15 cellular contexts compared by ENCODE assay signal in genomic region chr17:3803308-3803640, GRCh38. TPM values are rescaled to one million over a fixed set of nuclear protein-coding genes. Genes with fewer than 3 reads are reported as not detected.
DNase-seq lines count a peak whose midpoint lies in the region; ATAC-seq and TF ChIP-seq lines count a peak whose summit lies in the region.
"Had no signal": no experiment of that assay in that cellular context is flagged by ENCODE, and none has a peak within 500 bp of the region (broad histone marks: within the 10 kb centered on the region; RNA-seq: fewer than 3 reads in every experiment).

No MANE protein-coding gene starts in this region.

- no peak overlapping the region for H2AFZ ChIP-seq in ACC112 (ENCODE audit: low read length, unreplicated experiment)

- peak overlapping the region; percentile 67 for H3K27ac ChIP-seq in ACC112 (ENCODE audit: low read depth, low read length)
- H3K27ac ChIP-seq in KOPT-K1 (ENCODE audit: low read depth, low read length, poor library complexity, severe bottlenecking) = peak overlapping the region; percentile 27
- peak overlapping the region; percentile 94 for H3K27ac ChIP-seq in neutrophil

- no peak for DNase-seq in chondrocyte (ENCODE audit: low spot score)
- no peak for DNase-seq in NCI-H1436 (lab: John Stamatoyannopoulos, UW)
- DNase-seq in GM20000 (ENCODE audit: low spot score) = no peak
- no peak for DNase-seq in DMS114 treated with DMSO at 0.1 percent for 48 hours (lab: John Stamatoyannopoulos, UW; ENCODE audit: unreplicated experiment)
- DNase-seq: activated gamma-delta T cell; DMS53; NCI-H2081; NCI-H774; SHP77; stimulated activated CD4-positive, alpha-beta T cell treated with anti-CD3 and anti-CD28 coated beads, Interleukin-4, amount 100 ng/mL, for 4 hours; stimulated activated naive CD4-positive, alpha-beta T cell had no signal

- H3K4me1 Mint-ChIP-seq in chondrocyte (ENCODE audit: low read depth) = peaks cover 36% of the 10 kb centered on the region

- H3K36me3 Mint-ChIP-seq in chondrocyte (ENCODE audit: low read depth) = peaks cover 6% of the 10 kb centered on the region

- peaks cover 29% of the 10 kb centered on the region for H3K4me1 ChIP-seq in ACC112 (ENCODE audit: control insufficient read depth, insufficient read depth, low read length, unreplicated experiment)
- H3K4me1 ChIP-seq in neutrophil (ENCODE audit: control insufficient read depth in 1 of 2, insufficient read depth in 1 of 2, low read depth in 1 of 2, low read length in 1 of 2) = peaks cover 64 to 65% of the 10 kb centered on the region in 2 experiments

- H3K4me3 ChIP-seq in ACC112 (ENCODE audit: low read depth, low read length) (no peak overlapping the region), neutrophil (ENCODE audit: low read depth in 1 of 2, low read length in 1 of 2) (peak overlapping the region; percentile 29 to 32)

- H3K27me3 ChIP-seq in ACC112 (ENCODE audit: insufficient read depth, low read length) = no peaks in the 10 kb centered on the region
- H3K27me3 ChIP-seq in neutrophil = no peaks in the 10 kb centered on the region

- no peaks in the 10 kb centered on the region for H3K79me2 ChIP-seq in ACC112 (ENCODE audit: control insufficient read depth, insufficient read depth, low read length, unreplicated experiment)

- TF ChIP-seq CTCF in chondrocyte (IDR thresholded peaks at IDR 0.05) (no peak), neutrophil (IDR thresholded peaks at IDR 0.05) (no peak), GM20000 (IDR thresholded peaks at IDR 0.05; ENCODE audit: extremely low read depth, missing control alignments) (no peak)

- H3K27me3 Mint-ChIP-seq in chondrocyte (ENCODE audit: low read depth) = no peaks in the 10 kb centered on the region

- H3K9me3 ChIP-seq in KOPT-K1 (ENCODE audit: insufficient read depth, low read length, poor library complexity, severe bottlenecking) (no peaks in the 10 kb centered on the region), neutrophil (no peaks in the 10 kb centered on the region)

- ATAC-seq in GM19452 (IDR thresholded peaks at IDR 0.05; ENCODE audit: unreplicated experiment) = no peak

- no peaks in the 10 kb centered on the region for H3K9me3 Mint-ChIP-seq in chondrocyte (ENCODE audit: low read depth)

- H3K36me3 ChIP-seq in ACC112 (ENCODE audit: insufficient read depth, low read length) (no peaks in the 10 kb centered on the region), KOPT-K1 (ENCODE audit: insufficient read depth, low read length) (peaks cover 49% of the 10 kb centered on the region), neutrophil (peaks cover 21% of the 10 kb centered on the region)

- H3K4me3 Mint-ChIP-seq in chondrocyte (ENCODE audit: unreplicated experiment) = no peak overlapping the region

- peak overlapping the region; percentile 85 for H3K27ac Mint-ChIP-seq in chondrocyte (ENCODE audit: unreplicated experiment)

RNA-seq across cellular contexts. Expression of gene ITGAE, which starts 2.3 kb away (rescaled TPM):
- 25.8 to 29.1 TPM (median 28.3 TPM) in 3 replicates for total RNA-seq in chondrocyte

RNA-seq across cellular contexts. Expression of gene NCBP3, which starts 42.8 kb away (rescaled TPM):
- 31.3 to 34.8 TPM (median 33.7 TPM) in 3 replicates for total RNA-seq in chondrocyte

Comparison
In these comparisons a context has a peak if more than half of its experiments do, and no peak if none do; other contexts are left out.
1. H3K27ac ChIP-seq: peak in every context shown above with its lines; median percentile 94 in neutrophil; 67 in ACC112; 27 in KOPT-K1.